1 cellular context compared by ENCODE assay signal in genomic region chr10:16964571-16965241, GRCh38.
TF ChIP-seq lines count a peak whose summit lies in the region.

No MANE protein-coding gene starts in this region.

TF ChIP-seq in K562, 482 proteins besides CTCF, POLR2A, EP300 and RAD21 (continued from another document):
- TF ChIP-seq ZMIZ1 (IDR thresholded peaks at IDR 0.05; ENCODE audit: low read depth in 2 of 2, low read length in 2 of 2) = no peak
